ENCODE assay signal across 8 cellular contexts in the genomic region with DNA sequence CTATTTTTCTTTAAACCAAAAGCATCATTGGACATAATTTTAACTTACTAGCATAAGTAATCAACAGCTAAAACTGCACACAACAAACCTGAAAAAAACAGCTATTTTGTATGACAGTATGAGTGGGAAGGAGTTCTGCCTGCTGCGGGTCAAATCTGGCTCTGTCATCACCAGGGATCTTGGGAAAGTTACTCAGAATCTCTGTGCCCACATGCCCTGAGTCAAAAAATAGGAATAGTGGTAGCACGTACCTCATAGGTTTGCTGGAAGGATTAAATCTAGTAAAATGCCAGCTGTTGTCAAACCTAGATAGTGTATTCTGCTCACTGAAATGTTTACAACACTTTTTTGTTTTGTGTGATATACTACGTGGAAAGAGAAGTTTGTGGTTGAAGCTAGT. TPM values are rescaled to one million over a fixed set of nuclear protein-coding genes. Genes with fewer than 3 reads are reported as not detected.
DNase-seq lines count a peak whose midpoint lies in the region; ATAC-seq and TF ChIP-seq lines count a peak whose summit lies in the region.

No MANE protein-coding gene starts in this region.

- no peak overlapping the region for H2BK20ac ChIP-seq in H9 (ENCODE audit: low read depth, low read length, poor library complexity, severe bottlenecking)

- H3K9me3 Mint-ChIP-seq in H9 (no peaks in the 10 kb centered on the region; a peak in 1 of 5 replicates), WTC11 (no peaks in the 10 kb centered on the region)

- H3K4ac ChIP-seq in H9 (ENCODE audit: low read depth, low read length) = no peak overlapping the region

- ATAC-seq in WTC11 = no peak
- ATAC-seq in right cardiac atrium = no peak
- ATAC-seq in HG03378 (IDR thresholded peaks at IDR 0.05; ENCODE audit: unreplicated experiment) = no peak

- POLR2A ChIA-PET in WTC11 (lab: Charles Lee) = interaction anchor here (1.8 kb wide), 1 partner anchor 9 kb away, joined by 5 read pairs; no protein-coding TSS in a partner anchor

- peak overlapping the region; percentile 88 for H3K4me2 ChIP-seq in H9 (ENCODE audit: insufficient read depth, insufficient read length, low read length)

- H2BK5ac ChIP-seq in H9 (ENCODE audit: insufficient read length, low read length) = no peak overlapping the region

- no peak overlapping the region for H2AK5ac ChIP-seq in H9 (ENCODE audit: insufficient read length, low read length)

- no peak overlapping the region for H2AFZ ChIP-seq in H9 (ENCODE audit: low read length)

- TF ChIP-seq CTCF in H9 (conservative IDR thresholded peaks at IDR 0.05) (no peak), WTC11 (IDR thresholded peaks at IDR 0.05) (no peak)

- H3K27me3 ChIP-seq in H9 (ENCODE audit: insufficient read depth, low read length) (no peaks in the 10 kb centered on the region), right cardiac atrium (ENCODE audit: control insufficient read depth, insufficient read depth) (no peaks in the 10 kb centered on the region)

- peaks cover 0 to 19% (median 13%) of the 10 kb centered on the region in 3 experiments; a peak in 5 of 7 replicates for H3K36me3 Mint-ChIP-seq in H9 (ENCODE audit: insufficient read depth in 1 of 3, low read depth in 3 of 3)
- peaks cover 11% of the 10 kb centered on the region for H3K36me3 Mint-ChIP-seq in WTC11

- H2BK12ac ChIP-seq in H9 (ENCODE audit: insufficient read length, low read depth, low read length) = no peak overlapping the region

- peak overlapping the region; percentile 94 for H3K9ac ChIP-seq in H9 (ENCODE audit: extremely low read depth, insufficient read length, low read length)

- H3K23ac ChIP-seq in H9 (ENCODE audit: insufficient read length, low read depth, low read length) = no peak overlapping the region

- no peaks in the 10 kb centered on the region for H4K20me1 ChIP-seq in H9 (ENCODE audit: control insufficient read depth, insufficient read depth, insufficient read length)

- H3K23me2 ChIP-seq in H9 (ENCODE audit: insufficient read length, low read depth, low read length, poor library complexity, severe bottlenecking) = peaks cover 8% of the 10 kb centered on the region

- no peak overlapping the region for H4K8ac ChIP-seq in H9 (replicated peaks; ENCODE audit: insufficient read length, low read depth, low read length)

- peaks cover 8% of the 10 kb centered on the region; the same call in 1 of the 2 replicates for H3K27me3 Mint-ChIP-seq in H9 (ENCODE audit: low read depth)
- H3K27me3 Mint-ChIP-seq in WTC11 (ENCODE audit: low read depth) = 0 out of 2 replicates have a peak, but pooled peaks cover 4% of the 10 kb centered on the region

- WGBS in H9 (ENCODE audit: extremely low coverage, insufficient read length, low lambda C conversion rate) = 100% methylated on average over 1 of the region's 3 CpGs
- 40% methylated on average over 3 of the region's 3 CpGs for WGBS in right cardiac atrium

- H3K4me1 ChIP-seq in H9 (ENCODE audit: insufficient read depth, low read length) = no peaks in the 10 kb centered on the region; the same call in 1 of the 2 replicates
- peaks cover 2% of the 10 kb centered on the region for H3K4me1 ChIP-seq in right cardiac atrium (ENCODE audit: control insufficient read depth, insufficient read depth, low read length)

- intact Hi-C loops in right cardiac atrium (cut with DNase I) = no loop called here

- H3K79me1 ChIP-seq in H9 (ENCODE audit: insufficient read depth, low read depth, low read length, poor library complexity, severe bottlenecking) = no peaks in the 10 kb centered on the region

- CTCF ChIA-PET in WTC11 (lab: Charles Lee) = interaction anchor here (0.6 to 1.5 kb wide), 4 partner anchors 9 to 108 kb away, joined by 3 to 4 read pairs (median 3); no protein-coding TSS in a partner anchor

- no peak overlapping the region for H3T11ph ChIP-seq in H9 (ENCODE audit: low read length)

- no peaks in the 10 kb centered on the region for H3K79me2 ChIP-seq in H9 (ENCODE audit: insufficient read depth, low read length)

- DNase-seq in H9 = no peak
- DNase-seq in WTC11 (ENCODE audit: low spot score) = no peak
- no peak for DNase-seq in right cardiac atrium
- no peak for DNase-seq in anterior cingulate cortex (lab: John Stamatoyannopoulos, UW)
- DNase-seq in KG1 (lab: John Stamatoyannopoulos, UW) = no peak
- DNase-seq in activated CD4-positive, alpha-beta T cell treated with anti-CD3 and anti-CD28 coated beads, Interleukin-2, amount 50 U/mL, for 4 hours = no peak

- no peak overlapping the region for H3K14ac ChIP-seq in H9 (ENCODE audit: insufficient read depth, low read length)

- H3K4me1 Mint-ChIP-seq in H9 (peaks cover 20% of the 10 kb centered on the region in 2 experiments), WTC11 (peaks cover 17% of the 10 kb centered on the region)

- H3K56ac ChIP-seq in H9 (ENCODE audit: insufficient read length, low read depth, low read length) = no peak overlapping the region

- H4K5ac ChIP-seq in H9 (ENCODE audit: insufficient read length, low read depth, low read length) = no peak overlapping the region

- H4K91ac ChIP-seq in H9 (ENCODE audit: insufficient read length, low read depth, low read length) = no peak overlapping the region

- H3K27ac Mint-ChIP-seq in H9 = no peak overlapping the region
- no peak overlapping the region for H3K27ac Mint-ChIP-seq in WTC11

- H3K4me3 ChIP-seq in right cardiac atrium (ENCODE audit: low read length) (peak overlapping the region; percentile 56), skin epidermis (peak overlapping the region; percentile 55 to 90 (median 85))

- no peak overlapping the region for H2BK15ac ChIP-seq in H9 (ENCODE audit: low read depth, low read length)

- H3K27ac ChIP-seq in H9 (ENCODE audit: insufficient read length, low read depth, low read length) = no peak overlapping the region
- H3K27ac ChIP-seq in right cardiac atrium (ENCODE audit: low read length) = no peak overlapping the region
- peak overlapping the region in 17 of 21 experiments; percentile 84 to 98 (median 93) for H3K27ac ChIP-seq in skin epidermis

- H3K9me3 ChIP-seq in H9 (ENCODE audit: control insufficient read depth, low read depth, low read length) (no peaks in the 10 kb centered on the region), right cardiac atrium (ENCODE audit: control insufficient read depth, low read length) (no peaks in the 10 kb centered on the region)

- H3K4me3 Mint-ChIP-seq in H9 = peak overlapping the region; percentile 95 to 99
- H3K4me3 Mint-ChIP-seq in WTC11 = peak overlapping the region; percentile 99

- no peak overlapping the region for H3K18ac ChIP-seq in H9 (ENCODE audit: insufficient read length, low read depth, low read length)

- H2BK120ac ChIP-seq in H9 (ENCODE audit: low read depth, low read length, poor library complexity, severe bottlenecking) = no peak overlapping the region

TF ChIP-seq in WTC11, 78 proteins besides CTCF, POLR2A, EP300 and RAD21 (continues in another document):
- TF ChIP-seq NFYB (CRISPR knock-in tag; conservative IDR thresholded peaks at IDR 0.05; ENCODE audit: low read depth) (no peak), ESRRA (CRISPR knock-in tag; IDR thresholded peaks at IDR 0.05; ENCODE audit: borderline replicate concordance) (no peak), NFE2L1 (CRISPR knock-in tag; IDR thresholded peaks at IDR 0.05) (no peak), ZNF317 (CRISPR knock-in tag; IDR thresholded peaks at IDR 0.05; ENCODE audit: borderline replicate concordance, low read depth) (no peak), HMGA2 (CRISPR knock-in tag; IDR thresholded peaks at IDR 0.05) (no peak), E2F4 (CRISPR knock-in tag; IDR thresholded peaks at IDR 0.05; ENCODE audit: borderline replicate concordance, low read depth) (no peak), ZNF232 (CRISPR knock-in tag; IDR thresholded peaks at IDR 0.05) (no peak), ZMAT4 (CRISPR knock-in tag; IDR thresholded peaks at IDR 0.05) (no peak), TEAD1 (CRISPR knock-in tag; IDR thresholded peaks at IDR 0.05) (no peak)
- TF ChIP-seq, protein P1, sequence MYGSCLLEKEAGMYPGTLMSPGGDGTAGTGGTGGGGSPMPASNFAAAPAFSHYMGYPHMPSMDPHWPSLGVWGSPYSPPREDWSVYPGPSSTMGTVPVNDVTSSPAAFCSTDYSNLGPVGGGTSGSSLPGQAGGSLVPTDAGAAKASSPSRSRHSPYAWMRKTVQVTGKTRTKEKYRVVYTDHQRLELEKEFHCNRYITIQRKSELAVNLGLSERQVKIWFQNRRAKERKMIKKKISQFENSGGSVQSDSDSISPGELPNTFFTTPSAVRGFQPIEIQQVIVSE (CRISPR knock-in tag; IDR thresholded peaks at IDR 0.05; ENCODE audit: borderline replicate concordance) = no peak
- TF ChIP-seq, protein P2, sequence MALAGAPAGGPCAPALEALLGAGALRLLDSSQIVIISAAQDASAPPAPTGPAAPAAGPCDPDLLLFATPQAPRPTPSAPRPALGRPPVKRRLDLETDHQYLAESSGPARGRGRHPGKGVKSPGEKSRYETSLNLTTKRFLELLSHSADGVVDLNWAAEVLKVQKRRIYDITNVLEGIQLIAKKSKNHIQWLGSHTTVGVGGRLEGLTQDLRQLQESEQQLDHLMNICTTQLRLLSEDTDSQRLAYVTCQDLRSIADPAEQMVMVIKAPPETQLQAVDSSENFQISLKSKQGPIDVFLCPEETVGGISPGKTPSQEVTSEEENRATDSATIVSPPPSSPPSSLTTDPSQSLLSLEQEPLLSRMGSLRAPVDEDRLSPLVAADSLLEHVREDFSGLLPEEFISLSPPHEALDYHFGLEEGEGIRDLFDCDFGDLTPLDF (CRISPR knock-in tag; IDR thresholded peaks at IDR 0.05) = no peak

RNA-seq across cellular contexts. Expression of gene CLN5, which starts 1.1 kb away (rescaled TPM):
- total RNA-seq in H9 (2021) (8.3 and 10.1 TPM in 2 replicates), WTC11 (2021) (9.2 to 11.9 TPM (median 9.3 TPM) in 3 replicates), right cardiac atrium (10 to 100 TPM; 20.8 to 21.3 (median 21.1) TPM)
- 16.8 TPM for polyA plus RNA-seq in right cardiac atrium

RNA-seq across cellular contexts. Expression of gene FBXL3, which starts 33.9 kb away (rescaled TPM):
- total RNA-seq in H9 (2021) = 16.4 and 16.7 TPM in 2 replicates
- 9.9 to 10.4 TPM (median 9.9 TPM) in 3 replicates for total RNA-seq in WTC11 (2021)
- 10 to 100 TPM; 36.3 to 40.2 (median 36.7) TPM for total RNA-seq in right cardiac atrium
- polyA plus RNA-seq in right cardiac atrium = 19.7 TPM

RNA-seq across cellular contexts. Expression of gene ACOD1, which starts 44.7 kb away (rescaled TPM):
- total RNA-seq in H9 (2021) = not detected in 2 replicates
- not detected in 3 replicates for total RNA-seq in WTC11 (2021)
- not detected for total RNA-seq in right cardiac atrium
- polyA plus RNA-seq in right cardiac atrium = not detected

Comparison
In these comparisons a context has a peak if more than half of its experiments do, and no peak if none do; other contexts are left out.
1. H3K27ac ChIP-seq: peak in skin epidermis (17 of 21); none in H9 (single experiment) and right cardiac atrium (single experiment).